ENCODE assay signal across 16 cellular contexts in the genomic region with DNA sequence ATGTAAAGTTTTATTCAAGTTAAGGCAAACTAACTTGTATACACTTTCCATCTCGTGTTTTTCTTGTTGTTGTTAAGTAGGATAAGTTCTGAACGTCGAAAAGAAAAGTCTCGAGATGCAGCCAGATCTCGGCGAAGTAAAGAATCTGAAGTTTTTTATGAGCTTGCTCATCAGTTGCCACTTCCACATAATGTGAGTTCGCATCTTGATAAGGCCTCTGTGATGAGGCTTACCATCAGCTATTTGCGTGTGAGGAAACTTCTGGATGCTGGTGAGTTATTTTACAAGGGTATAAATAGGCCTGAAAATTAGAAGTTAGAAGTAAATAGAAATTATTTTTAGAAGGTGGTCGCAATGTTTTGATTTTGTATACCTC. TPM values are rescaled to one million over a fixed set of nuclear protein-coding genes. Genes with fewer than 3 reads are reported as not detected.
DNase-seq lines count a peak whose midpoint lies in the region; ATAC-seq and TF ChIP-seq lines count a peak whose summit lies in the region.
"Had no signal": no experiment of that assay in that cellular context is flagged by ENCODE, and none has a peak within 500 bp of the region (broad histone marks: within the 10 kb centered on the region; RNA-seq: fewer than 3 reads in every experiment).

No MANE protein-coding gene starts in this region.

- H3K27me3 Mint-ChIP-seq in T-helper 2 cell treated with Interferon-gamma antibody and Interleukin-4, amounts not matched to agents 5 μg/mL and 100 μg/mL, for 36 hours (ENCODE audit: low read depth) = no peaks in the 10 kb centered on the region

- no peak for TF ChIP-seq CTCF in OCI-LY1 (IDR thresholded peaks at IDR 0.05; ENCODE audit: low read length)

- peaks cover 31% of the 10 kb centered on the region for H3K36me3 Mint-ChIP-seq in T-helper 2 cell treated with Interferon-gamma antibody and Interleukin-4, amounts not matched to agents 5 μg/mL and 100 μg/mL, for 36 hours (ENCODE audit: low read depth)

- H3K4me3 Mint-ChIP-seq in T-helper 2 cell treated with Interferon-gamma antibody and Interleukin-4, amounts not matched to agents 5 μg/mL and 100 μg/mL, for 36 hours = peak overlapping the region; percentile 51

- H2AFZ ChIP-seq in OCI-LY1 (ENCODE audit: low read length) = no peak overlapping the region

- no peaks in the 10 kb centered on the region for H3K27me3 ChIP-seq in OCI-LY1 (ENCODE audit: insufficient read depth, low read length)
- H3K27me3 ChIP-seq: body of pancreas, transverse colon had no signal

- H3K4me3 ChIP-seq in OCI-LY1 (ENCODE audit: low read depth, low read length, poor library complexity, severe bottlenecking) = peak overlapping the region; percentile 29
- H3K4me3 ChIP-seq: body of pancreas, transverse colon had no signal

- peak overlapping the region; percentile 81 for H3K27ac ChIP-seq in OCI-LY1 (ENCODE audit: low read depth, low read length, poor library complexity, severe bottlenecking)
- H3K27ac ChIP-seq: body of pancreas had no signal

- peak overlapping the region; percentile 63 for H3K27ac Mint-ChIP-seq in T-helper 2 cell treated with Interferon-gamma antibody and Interleukin-4, amounts not matched to agents 5 μg/mL and 100 μg/mL, for 36 hours

- peak overlapping the region; percentile 13; the same call in 1 of the 2 replicates for H3K9ac ChIP-seq in OCI-LY1 (ENCODE audit: low read length)

- H3K4me1 ChIP-seq in OCI-LY1 (ENCODE audit: insufficient read depth, low read length, severe bottlenecking) = peaks cover 56% of the 10 kb centered on the region

- H3K9me3 Mint-ChIP-seq in T-helper 2 cell treated with Interferon-gamma antibody and Interleukin-4, amounts not matched to agents 5 μg/mL and 100 μg/mL, for 36 hours = no peaks in the 10 kb centered on the region

- no peaks in the 10 kb centered on the region for H3K9me2 ChIP-seq in OCI-LY1 (ENCODE audit: low read depth, low read length)

- in situ Hi-C loops in G401 (cut with HindIII; ENCODE audit: low sequenced_read_pairs) = no loop called here

- ATAC-seq in GM21367 (IDR thresholded peaks at IDR 0.05; ENCODE audit: unreplicated experiment) = no peak
- ATAC-seq: body of pancreas, left colon had no signal

- DNase-seq in T-helper 2 cell treated with Interferon-gamma antibody and Interleukin-4, amounts not matched to agents 5 μg/mL and 100 μg/mL, for 36 hours (ENCODE audit: low spot score) = no peak
- no peak for DNase-seq in T-helper 2 cell
- DNase-seq in dermis blood vessel endothelial cell = peak; percentile 49
- peak; percentile 46 for DNase-seq in pons (ENCODE audit: low spot score)
- DNase-seq in NCI-H2081 treated with DMSO at 0.1 percent for 48 hours (lab: John Stamatoyannopoulos, UW) = no peak
- no peak for DNase-seq in G401 (ENCODE audit: low spot score)
- DNase-seq: 8988T, body of pancreas, H7, left colon, NCI-H345, posterior cingulate gyrus, SIG-M5, transverse colon had no signal

- no peaks in the 10 kb centered on the region for H3K9me3 ChIP-seq in OCI-LY1 (ENCODE audit: low read length)
- H3K9me3 ChIP-seq: body of pancreas, transverse colon had no signal

- H3K4me2 ChIP-seq in OCI-LY1 (ENCODE audit: low read length) = peak overlapping the region; percentile 56

- peaks cover 46% of the 10 kb centered on the region for H3K36me3 ChIP-seq in OCI-LY1 (ENCODE audit: insufficient read depth, low read length)

- peaks cover 74% of the 10 kb centered on the region for H3K79me2 ChIP-seq in OCI-LY1 (ENCODE audit: insufficient read depth, low read length)

- H4K20me1 ChIP-seq in OCI-LY1 (ENCODE audit: insufficient read depth, low read length) = no peaks in the 10 kb centered on the region

- H3K4me1 Mint-ChIP-seq in T-helper 2 cell treated with Interferon-gamma antibody and Interleukin-4, amounts not matched to agents 5 μg/mL and 100 μg/mL, for 36 hours (ENCODE audit: low read depth) = peaks cover 53% of the 10 kb centered on the region

- no peaks in the 10 kb centered on the region for H3F3A ChIP-seq in OCI-LY1 (ENCODE audit: insufficient read depth, low read length)

RNA-seq across cellular contexts. Expression of gene HIF1A, which starts 25.0 kb away (rescaled TPM):
- total RNA-seq in dermis blood vessel endothelial cell = 236 and 320 TPM in 2 replicates
- 72.6 and 115 TPM in 2 replicates for total RNA-seq in G401 (2014; rRNA removed; shearing (Covaris generic))

RNA-seq across cellular contexts. Expression of gene SNAPC1, which starts 41.9 kb away (rescaled TPM):
- total RNA-seq in dermis blood vessel endothelial cell = 27.3 and 32.2 TPM in 2 replicates
- total RNA-seq in G401 (2014; rRNA removed; shearing (Covaris generic)) = 11.8 and 13.1 TPM in 2 replicates

Comparison
In these comparisons a context has a peak if more than half of its experiments do, and no peak if none do; other contexts are left out.
1. DNase-seq: peak in dermis blood vessel endothelial cell (single experiment) and pons (single experiment); none in T-helper 2 cell treated with Interferon-gamma antibody and Interleukin-4, amounts not matched to agents 5 μg/mL and 100 μg/mL, for 36 hours (single experiment), T-helper 2 cell (0 of 5), NCI-H2081 treated with DMSO at 0.1 percent for 48 hours (single experiment) and G401 (single experiment).